In the genomic region with DNA sequence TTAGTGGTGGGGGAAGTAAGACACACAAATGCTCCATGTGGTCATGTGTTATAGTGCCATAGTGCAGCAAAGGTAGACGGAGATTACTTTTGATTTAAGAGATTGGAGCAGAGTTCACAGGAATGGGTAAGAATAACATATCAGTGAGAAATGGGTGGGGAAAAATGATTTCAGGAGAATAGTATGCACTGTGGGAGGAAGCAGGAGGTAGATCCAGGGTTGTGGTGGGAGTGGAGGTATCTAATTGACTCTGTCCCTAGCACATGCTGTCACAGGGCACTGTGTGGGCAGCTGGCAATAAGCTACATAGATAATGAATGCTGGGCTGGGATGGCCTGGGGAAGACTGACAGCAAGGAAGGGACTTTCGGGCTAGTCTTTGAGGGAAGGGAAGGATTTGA, we compare ENCODE assay signal across 12 cellular contexts.
A peak's percentile ranks its signal among the peaks of the same experiment; 100 is the strongest.
DNase-seq lines count a peak whose midpoint lies in the region; ATAC-seq and TF ChIP-seq lines count a peak whose summit lies in the region.
"Had no signal": no experiment of that assay in that cellular context is flagged by ENCODE, and none has a peak within 500 bp of the region (broad histone marks: within the 10 kb centered on the region; RNA-seq: fewer than 3 reads in every experiment).

No MANE protein-coding gene starts in this region.

- H3K79me2 ChIP-seq in mesendoderm (ENCODE audit: control insufficient read depth, insufficient read depth, low read length) = no peaks in the 10 kb centered on the region

- in situ Hi-C loops in KBM-7 (cut with MboI; ENCODE audit: low pct_unique_long_range_greater_than_20kb, low sequenced_read_pairs) = no loop called here

- no peak for DNase-seq in CD4-positive, alpha-beta T cell
- DNase-seq in body of pancreas (peak in 3 of 4 donors; percentile 21 to 48 (median 42)), mesendoderm (peak; percentile 27), erythroblast (lab: John Stamatoyannopoulos, UW) (no peak), KBM-7 (no peak), GM19240 (ENCODE audit: insufficient read length, low spot score) (no peak), germinal center (ENCODE audit: low spot score) (no peak)
- DNase-seq: activated CD8-positive, alpha-beta memory T cell treated with anti-CD3 and anti-CD28 coated beads, Interleukin-2, amount 50 U/mL, for 48 hours; DMS 273 treated with DMSO at 0.1 percent for 48 hours; effector memory CD4-positive, alpha-beta T cell; stimulated activated CD4-positive, alpha-beta T cell treated with anti-CD3 and anti-CD28 coated beads, Interleukin-1b, Interleukin-23, amount 100 ng/mL, for 48 hours had no signal

- H3K36me3 Mint-ChIP-seq in CD4-positive, alpha-beta T cell (ENCODE audit: low read depth) = no peaks in the 10 kb centered on the region

- POLR2A ChIA-PET in CD4-positive, alpha-beta T cell (lab: Charles Lee) = interaction anchor here (0.8 to 4.3 kb wide), 6 partner anchors 9 to 98 kb away, joined by 3 to 57 read pairs (median 11); a partner anchor contains a TSS

- H4K5ac ChIP-seq in mesendoderm (ENCODE audit: low read length) = no peak overlapping the region

- no peak for TF ChIP-seq CTCF in CD4-positive, alpha-beta T cell (IDR thresholded peaks at IDR 0.05)
- no peak for TF ChIP-seq CTCF in body of pancreas (IDR thresholded peaks at IDR 0.05)

- 22 to 24% methylated on average over 2 of the region's 2 CpGs for WGBS in body of pancreas, 2 donors
- no CpG with 5 or more reads among the region's 2 CpGs for WGBS in mesendoderm (ENCODE audit: extremely low coverage, insufficient coverage, low lambda C conversion rate)

- H3K4me1 ChIP-seq in body of pancreas = peaks cover 59% of the 10 kb centered on the region
- H3K4me1 ChIP-seq in mesendoderm (ENCODE audit: control insufficient read depth, low read depth, low read length) = peaks cover 2% of the 10 kb centered on the region

- H3K27me3 Mint-ChIP-seq in CD4-positive, alpha-beta T cell = no peaks in the 10 kb centered on the region

- H3K4me3 Mint-ChIP-seq in CD4-positive, alpha-beta T cell = no peak overlapping the region

- CTCF ChIA-PET in CD4-positive, alpha-beta T cell (lab: Charles Lee) = interaction anchor here (1.2 to 1.6 kb wide), 5 partner anchors 10 to 98 kb away, joined by 3 to 11 read pairs (median 4); no protein-coding TSS in a partner anchor

- H3K27ac Mint-ChIP-seq in CD4-positive, alpha-beta T cell = no peak overlapping the region

- H3K18ac ChIP-seq in mesendoderm (ENCODE audit: low read length) = no peak overlapping the region

- no peaks in the 10 kb centered on the region for H3K9me3 Mint-ChIP-seq in CD4-positive, alpha-beta T cell

- H3K36me3 ChIP-seq in body of pancreas (replicated peaks in 1 of 2; ENCODE audit: insufficient read depth in 1 of 2, low read depth in 2 of 2) = no peaks in the 10 kb centered on the region
- no peaks in the 10 kb centered on the region for H3K36me3 ChIP-seq in mesendoderm (ENCODE audit: control insufficient read depth, insufficient read depth, low read length)

- no peak overlapping the region for H3K4me2 ChIP-seq in mesendoderm (ENCODE audit: low read length)

- no peak overlapping the region for H2BK5ac ChIP-seq in mesendoderm (ENCODE audit: low read length)

- H3K4me3 ChIP-seq in body of pancreas (no peak overlapping the region), mesendoderm (ENCODE audit: low read length) (no peak overlapping the region)

- H3K27ac ChIP-seq in CD4-positive, alpha-beta T cell (ENCODE audit: low read depth, low read length) = peak overlapping the region; percentile 30
- H3K27ac ChIP-seq in body of pancreas (peak overlapping the region; percentile 12 to 91 (median 80)), mesendoderm (ENCODE audit: low read depth, low read length) (no peak overlapping the region)

- intact Hi-C loops in CD4-positive, alpha-beta T cell (cut with DNase I, micrococcal nuclease) = loop anchor here (1.0 to 5.0 kb wide), 3 partner anchors 96 to 168 kb away; no protein-coding TSS in a partner anchor
- intact Hi-C loops in body of pancreas (cut with DNase I) = no loop called here

- ATAC-seq in CD4-positive, alpha-beta T cell (ENCODE audit: poor library complexity) = no peak
- ATAC-seq in HG02642 (IDR thresholded peaks at IDR 0.05; ENCODE audit: poor library complexity, unreplicated experiment) (peak; percentile 47), body of pancreas (peak; percentile 43)

- no peaks in the 10 kb centered on the region for H3K27me3 ChIP-seq in CD4-positive, alpha-beta T cell (ENCODE audit: control insufficient read depth, insufficient read depth, low read length)
- H3K27me3 ChIP-seq in body of pancreas (no peaks in the 10 kb centered on the region), mesendoderm (ENCODE audit: insufficient read depth, low read length, poor library complexity) (no peaks in the 10 kb centered on the region)

- no peaks in the 10 kb centered on the region for H3K79me1 ChIP-seq in mesendoderm (ENCODE audit: low read length)

- no peak overlapping the region for H3K9ac ChIP-seq in mesendoderm (ENCODE audit: low read length)

- H3K4me1 Mint-ChIP-seq in CD4-positive, alpha-beta T cell (ENCODE audit: low read depth) = peaks cover 27% of the 10 kb centered on the region

- TF ChIP-seq POLR2A in body of pancreas (IDR thresholded peaks at IDR 0.05) (peak in 1 of 3 donors; percentile 8), erythroblast (IDR thresholded peaks at IDR 0.05; ENCODE audit: low read length) (no peak)

- no peak overlapping the region for H4K8ac ChIP-seq in mesendoderm (ENCODE audit: low read depth, low read length)

- no peak overlapping the region for H3K56ac ChIP-seq in mesendoderm (ENCODE audit: low read length)

- H2BK15ac ChIP-seq in mesendoderm (replicated peaks; ENCODE audit: low read depth) = no peak overlapping the region

- no peak overlapping the region for H3K4ac ChIP-seq in mesendoderm (ENCODE audit: low read depth, low read length)

- no peak overlapping the region for H2AK5ac ChIP-seq in mesendoderm (ENCODE audit: low read length)

- H3K9me3 ChIP-seq in CD4-positive, alpha-beta T cell (ENCODE audit: control insufficient read depth, low read length) = no peaks in the 10 kb centered on the region
- no peaks in the 10 kb centered on the region for H3K9me3 ChIP-seq in body of pancreas

- H3K23ac ChIP-seq in mesendoderm (ENCODE audit: low read length) = no peak overlapping the region

- H2BK120ac ChIP-seq in mesendoderm (ENCODE audit: low read depth, low read length) = no peak overlapping the region

Comparison
In these comparisons a context has a peak if more than half of its experiments do, and no peak if none do; other contexts are left out.
1. DNase-seq: peak in body of pancreas (3 of 4) and mesendoderm (single experiment); none in CD4-positive, alpha-beta T cell (0 of 10), erythroblast (0 of 2), KBM-7 (single experiment), GM19240 (single experiment) and germinal center (single experiment).